In genomic region chr17:38456031-38456815, GRCh38 we compare ENCODE assay signal across 1 cellular context.
TF ChIP-seq lines count a peak whose summit lies in the region.

No MANE protein-coding gene starts in this region.

TF ChIP-seq in H1, 55 proteins besides CTCF, POLR2A, EP300 and RAD21:
- TF ChIP-seq SP4 (IDR thresholded peaks at IDR 0.05; ENCODE audit: low read length) (no peak), CHD7 (IDR thresholded peaks at IDR 0.05; ENCODE audit: insufficient replicate concordance, low read length) (no peak), KDM5A (IDR thresholded peaks at IDR 0.05; ENCODE audit: low read length) (no peak), USF2 (IDR thresholded peaks at IDR 0.05; ENCODE audit: low read length) (no peak), EZH2 (IDR thresholded peaks at IDR 0.05; ENCODE audit: low read depth, low read length, severe bottlenecking) (no peak), SUZ12 (IDR thresholded peaks at IDR 0.05; ENCODE audit: low read length) (no peak), TAF1 (IDR thresholded peaks at IDR 0.05; ENCODE audit: low read depth, low read length) (no peak), MAFK (IDR thresholded peaks at IDR 0.05; ENCODE audit: low read depth, low read length) (no peak), TEAD4 (IDR thresholded peaks at IDR 0.05; ENCODE audit: low read depth, low read length) (no peak)
